1 cellular context compared by ENCODE assay signal in the genomic region with DNA sequence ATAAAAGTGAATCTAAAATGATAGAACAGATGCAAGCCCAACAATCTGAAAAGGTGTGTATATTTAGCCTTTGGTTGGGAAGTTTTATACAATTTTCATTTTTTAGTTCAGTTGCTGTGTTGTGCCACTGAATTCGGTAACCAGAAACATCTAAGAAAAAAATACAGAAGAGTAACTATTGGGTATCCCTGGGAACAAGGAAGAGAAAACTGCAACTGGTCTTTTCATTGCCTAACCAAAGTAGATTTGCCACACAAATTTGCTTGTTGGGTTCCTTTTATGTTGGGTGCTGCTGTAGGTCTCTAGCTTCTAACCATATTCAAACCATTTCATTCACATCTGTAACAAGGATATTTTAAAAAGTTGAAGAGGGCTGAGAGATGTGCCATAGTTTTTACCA.
TF ChIP-seq lines count a peak whose summit lies in the region.

No MANE protein-coding gene starts in this region.

TF ChIP-seq in GM12878, 131 proteins besides CTCF, POLR2A, EP300 and RAD21:
- no peak for TF ChIP-seq NR2C2 (IDR thresholded peaks at IDR 0.05; ENCODE audit: borderline replicate concordance, control insufficient read depth, insufficient read length, low read depth)
- TF ChIP-seq KAT2A (conservative IDR thresholded peaks at IDR 0.05; ENCODE audit: control insufficient read depth, low read depth, low read length), result no peak
- TF ChIP-seq, protein P1, sequence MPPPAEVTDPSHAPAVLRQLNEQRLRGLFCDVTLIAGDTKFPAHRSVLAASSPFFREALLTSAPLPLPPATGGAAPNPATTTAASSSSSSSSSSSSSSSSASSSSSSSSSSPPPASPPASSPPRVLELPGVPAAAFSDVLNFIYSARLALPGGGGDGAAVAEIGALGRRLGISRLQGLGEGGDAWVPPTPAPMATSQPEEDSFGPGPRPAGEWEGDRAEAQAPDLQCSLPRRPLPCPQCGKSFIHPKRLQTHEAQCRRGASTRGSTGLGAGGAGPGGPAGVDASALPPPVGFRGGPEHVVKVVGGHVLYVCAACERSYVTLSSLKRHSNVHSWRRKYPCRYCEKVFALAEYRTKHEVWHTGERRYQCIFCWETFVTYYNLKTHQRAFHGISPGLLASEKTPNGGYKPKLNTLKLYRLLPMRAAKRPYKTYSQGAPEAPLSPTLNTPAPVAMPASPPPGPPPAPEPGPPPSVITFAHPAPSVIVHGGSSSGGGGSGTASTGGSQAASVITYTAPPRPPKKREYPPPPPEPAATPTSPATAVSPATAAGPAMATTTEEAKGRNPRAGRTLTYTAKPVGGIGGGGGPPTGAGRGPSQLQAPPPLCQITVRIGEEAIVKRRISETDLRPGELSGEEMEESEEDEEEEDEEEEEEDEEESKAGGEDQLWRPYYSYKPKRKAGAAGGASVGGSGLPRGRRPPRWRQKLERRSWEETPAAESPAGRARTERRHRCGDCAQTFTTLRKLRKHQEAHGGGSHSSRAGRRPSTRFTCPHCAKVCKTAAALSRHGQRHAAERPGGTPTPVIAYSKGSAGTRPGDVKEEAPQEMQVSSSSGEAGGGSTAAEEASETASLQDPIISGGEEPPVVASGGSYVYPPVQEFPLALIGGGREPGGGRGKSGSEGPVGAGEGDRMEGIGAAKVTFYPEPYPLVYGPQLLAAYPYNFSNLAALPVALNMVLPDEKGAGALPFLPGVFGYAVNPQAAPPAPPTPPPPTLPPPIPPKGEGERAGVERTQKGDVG (CRISPR knock-in tag; IDR thresholded peaks at IDR 0.05), result no peak
- no peak for TF ChIP-seq CBX5 (IDR thresholded peaks at IDR 0.05; ENCODE audit: low read depth)
- no peak for TF ChIP-seq ZNF687 (IDR thresholded peaks at IDR 0.05)
